In genomic region chr3:150603090-150603887, GRCh38 we compare ENCODE assay signal across 1 cellular context.
A peak's percentile ranks its signal among the peaks of the same experiment; 100 is the strongest.
TF ChIP-seq lines count a peak whose summit lies in the region.

Gene SELENOT (plus strand): TSS chr3:150603321. CDS start chr3:150603363, 42 bp downstream.

TF ChIP-seq in HepG2, 621 proteins besides CTCF, POLR2A, EP300 and RAD21 (continued from another document and continues in another):
- TF ChIP-seq ZNF782 (CRISPR knock-in tag; IDR thresholded peaks at IDR 0.05; ENCODE audit: borderline replicate concordance) (no peak), ZNF3 (CRISPR knock-in tag; IDR thresholded peaks at IDR 0.05) (no peak), ZSCAN9 (CRISPR knock-in tag; IDR thresholded peaks at IDR 0.05; ENCODE audit: borderline replicate concordance) (peak; percentile 46; the same call in 1 of the 2 replicates), ZKSCAN5 (CRISPR knock-in tag; IDR thresholded peaks at IDR 0.05) (no peak), ATF7 (IDR thresholded peaks at IDR 0.05) (no peak), ATF7 (CRISPR knock-in tag; IDR thresholded peaks at IDR 0.05) (peak; percentile 47; the same call in 1 of the 2 replicates), FOXA3 (CRISPR knock-in tag; IDR thresholded peaks at IDR 0.05) (peak; percentile 10), CHCHD3 (CRISPR knock-in tag; IDR thresholded peaks at IDR 0.05) (no peak; the same call in 1 of the 2 replicates), TRIM24 (CRISPR knock-in tag; IDR thresholded peaks at IDR 0.05) (no peak), ARID3A (IDR thresholded peaks at IDR 0.05; ENCODE audit: low read depth, low read length) (no peak), ZNF530 (CRISPR knock-in tag; IDR thresholded peaks at IDR 0.05; ENCODE audit: low read depth) (no peak; the same call in 1 of the 2 replicates), NR1H2 (CRISPR knock-in tag; IDR thresholded peaks at IDR 0.05; ENCODE audit: borderline replicate concordance, low read depth) (0 out of 2 replicates have a peak, but pooled peaks have one; percentile 32), ZNF780A (CRISPR knock-in tag; IDR thresholded peaks at IDR 0.05) (no peak), PREB (CRISPR knock-in tag; IDR thresholded peaks at IDR 0.05) (0 out of 2 replicates have a peak, but pooled peaks have one; percentile 25), ZNF709 (CRISPR knock-in tag; IDR thresholded peaks at IDR 0.05) (peak; percentile 95), ZMYM4 (CRISPR knock-in tag; IDR thresholded peaks at IDR 0.05) (peak; percentile 86), SPEN (CRISPR knock-in tag; IDR thresholded peaks at IDR 0.05; ENCODE audit: low read depth) (peak; percentile 66; the same call in 1 of the 2 replicates), ATF7-NPFF (CRISPR knock-in tag; IDR thresholded peaks at IDR 0.05; ENCODE audit: low read depth) (peak; percentile 39; the same call in 1 of the 2 replicates), ZBTB8A (CRISPR knock-in tag; IDR thresholded peaks at IDR 0.05; ENCODE audit: borderline replicate concordance, low read depth) (no peak), NFRKB (IDR thresholded peaks at IDR 0.05) (no peak; the same call in 1 of the 2 replicates), KIAA2018 (CRISPR knock-in tag; IDR thresholded peaks at IDR 0.05; ENCODE audit: borderline replicate concordance) (no peak), ZNF768 (CRISPR knock-in tag; IDR thresholded peaks at IDR 0.05) (peak; percentile 87; the same call in 1 of the 2 replicates), ZNF605 (CRISPR knock-in tag; IDR thresholded peaks at IDR 0.05) (peak; percentile 97), HDAC1 (CRISPR knock-in tag; IDR thresholded peaks at IDR 0.05) (peak; percentile 92), THRA (CRISPR knock-in tag; IDR thresholded peaks at IDR 0.05; ENCODE audit: borderline replicate concordance) (peak; percentile 51; the same call in 1 of the 2 replicates), ZNF33B (CRISPR knock-in tag; IDR thresholded peaks at IDR 0.05) (0 out of 2 replicates have a peak, but pooled peaks have one; percentile 33), PAX8 (CRISPR knock-in tag; IDR thresholded peaks at IDR 0.05; ENCODE audit: borderline replicate concordance) (peak; percentile 21; the same call in 1 of the 2 replicates), ETS1 (CRISPR knock-in tag; IDR thresholded peaks at IDR 0.05) (no peak), TBP (CRISPR knock-in tag; IDR thresholded peaks at IDR 0.05) (no peak), ZFP62 (CRISPR knock-in tag; IDR thresholded peaks at IDR 0.05) (no peak), PHF5A (CRISPR knock-in tag; IDR thresholded peaks at IDR 0.05; ENCODE audit: low read depth, unreplicated experiment) (peak; percentile 29), RCOR2 (CRISPR knock-in tag; IDR thresholded peaks at IDR 0.05) (no peak), ZNF83 (CRISPR knock-in tag; IDR thresholded peaks at IDR 0.05; ENCODE audit: borderline replicate concordance) (peak; percentile 75; the same call in 1 of the 2 replicates), SP4 (CRISPR knock-in tag; IDR thresholded peaks at IDR 0.05) (peak; percentile 28; the same call in 1 of the 2 replicates)
- TF ChIP-seq, protein P1, sequence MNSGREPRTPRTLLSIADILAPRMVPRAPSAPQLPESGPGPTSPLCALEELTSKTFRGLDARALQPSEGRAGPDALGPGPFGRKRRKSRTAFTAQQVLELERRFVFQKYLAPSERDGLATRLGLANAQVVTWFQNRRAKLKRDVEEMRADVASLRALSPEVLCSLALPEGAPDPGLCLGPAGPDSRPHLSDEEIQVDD (CRISPR knock-in tag; IDR thresholded peaks at IDR 0.05; ENCODE audit: borderline replicate concordance): peak; percentile 22; the same call in 1 of the 2 replicates
- TF ChIP-seq, protein P2, sequence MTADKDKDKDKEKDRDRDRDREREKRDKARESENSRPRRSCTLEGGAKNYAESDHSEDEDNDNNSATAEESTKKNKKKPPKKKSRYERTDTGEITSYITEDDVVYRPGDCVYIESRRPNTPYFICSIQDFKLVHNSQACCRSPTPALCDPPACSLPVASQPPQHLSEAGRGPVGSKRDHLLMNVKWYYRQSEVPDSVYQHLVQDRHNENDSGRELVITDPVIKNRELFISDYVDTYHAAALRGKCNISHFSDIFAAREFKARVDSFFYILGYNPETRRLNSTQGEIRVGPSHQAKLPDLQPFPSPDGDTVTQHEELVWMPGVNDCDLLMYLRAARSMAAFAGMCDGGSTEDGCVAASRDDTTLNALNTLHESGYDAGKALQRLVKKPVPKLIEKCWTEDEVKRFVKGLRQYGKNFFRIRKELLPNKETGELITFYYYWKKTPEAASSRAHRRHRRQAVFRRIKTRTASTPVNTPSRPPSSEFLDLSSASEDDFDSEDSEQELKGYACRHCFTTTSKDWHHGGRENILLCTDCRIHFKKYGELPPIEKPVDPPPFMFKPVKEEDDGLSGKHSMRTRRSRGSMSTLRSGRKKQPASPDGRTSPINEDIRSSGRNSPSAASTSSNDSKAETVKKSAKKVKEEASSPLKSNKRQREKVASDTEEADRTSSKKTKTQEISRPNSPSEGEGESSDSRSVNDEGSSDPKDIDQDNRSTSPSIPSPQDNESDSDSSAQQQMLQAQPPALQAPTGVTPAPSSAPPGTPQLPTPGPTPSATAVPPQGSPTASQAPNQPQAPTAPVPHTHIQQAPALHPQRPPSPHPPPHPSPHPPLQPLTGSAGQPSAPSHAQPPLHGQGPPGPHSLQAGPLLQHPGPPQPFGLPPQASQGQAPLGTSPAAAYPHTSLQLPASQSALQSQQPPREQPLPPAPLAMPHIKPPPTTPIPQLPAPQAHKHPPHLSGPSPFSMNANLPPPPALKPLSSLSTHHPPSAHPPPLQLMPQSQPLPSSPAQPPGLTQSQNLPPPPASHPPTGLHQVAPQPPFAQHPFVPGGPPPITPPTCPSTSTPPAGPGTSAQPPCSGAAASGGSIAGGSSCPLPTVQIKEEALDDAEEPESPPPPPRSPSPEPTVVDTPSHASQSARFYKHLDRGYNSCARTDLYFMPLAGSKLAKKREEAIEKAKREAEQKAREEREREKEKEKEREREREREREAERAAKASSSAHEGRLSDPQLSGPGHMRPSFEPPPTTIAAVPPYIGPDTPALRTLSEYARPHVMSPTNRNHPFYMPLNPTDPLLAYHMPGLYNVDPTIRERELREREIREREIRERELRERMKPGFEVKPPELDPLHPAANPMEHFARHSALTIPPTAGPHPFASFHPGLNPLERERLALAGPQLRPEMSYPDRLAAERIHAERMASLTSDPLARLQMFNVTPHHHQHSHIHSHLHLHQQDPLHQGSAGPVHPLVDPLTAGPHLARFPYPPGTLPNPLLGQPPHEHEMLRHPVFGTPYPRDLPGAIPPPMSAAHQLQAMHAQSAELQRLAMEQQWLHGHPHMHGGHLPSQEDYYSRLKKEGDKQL (CRISPR knock-in tag; IDR thresholded peaks at IDR 0.05; ENCODE audit: low read depth): peak; percentile 47; the same call in 1 of the 2 replicates
- TF ChIP-seq, protein P3, sequence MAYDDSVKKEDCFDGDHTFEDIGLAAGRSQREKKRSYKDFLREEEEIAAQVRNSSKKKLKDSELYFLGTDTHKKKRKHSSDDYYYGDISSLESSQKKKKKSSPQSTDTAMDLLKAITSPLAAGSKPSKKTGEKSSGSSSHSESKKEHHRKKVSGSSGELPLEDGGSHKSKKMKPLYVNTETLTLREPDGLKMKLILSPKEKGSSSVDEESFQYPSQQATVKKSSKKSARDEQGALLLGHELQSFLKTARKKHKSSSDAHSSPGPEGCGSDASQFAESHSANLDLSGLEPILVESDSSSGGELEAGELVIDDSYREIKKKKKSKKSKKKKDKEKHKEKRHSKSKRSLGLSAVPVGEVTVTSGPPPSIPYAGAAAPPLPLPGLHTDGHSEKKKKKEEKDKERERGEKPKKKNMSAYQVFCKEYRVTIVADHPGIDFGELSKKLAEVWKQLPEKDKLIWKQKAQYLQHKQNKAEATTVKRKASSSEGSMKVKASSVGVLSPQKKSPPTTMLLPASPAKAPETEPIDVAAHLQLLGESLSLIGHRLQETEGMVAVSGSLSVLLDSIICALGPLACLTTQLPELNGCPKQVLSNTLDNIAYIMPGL (CRISPR knock-in tag; IDR thresholded peaks at IDR 0.05; ENCODE audit: borderline replicate concordance in 1 of 2, low read depth in 1 of 2): peak; percentile 96 to 100
